23 cellular contexts compared by ENCODE assay signal in genomic region chr1:205328476-205328875, GRCh38. TPM values are rescaled to one million over a fixed set of nuclear protein-coding genes. Genes with fewer than 3 reads are reported as not detected.
DNase-seq lines count a peak whose midpoint lies in the region; ATAC-seq and TF ChIP-seq lines count a peak whose summit lies in the region.
"Had no signal": no experiment of that assay in that cellular context is flagged by ENCODE, and none has a peak within 500 bp of the region (broad histone marks: within the 10 kb centered on the region; RNA-seq: fewer than 3 reads in every experiment).

No MANE protein-coding gene starts in this region.

- peaks cover 41% of the 10 kb centered on the region for H3K4me1 ChIP-seq in psoas muscle

- peak; percentile 26 to 51 (median 38) for ATAC-seq in psoas muscle

- intact Hi-C loops in psoas muscle (cut with DNase I), result no loop called here

- H3K36me3 ChIP-seq in psoas muscle (ENCODE audit: insufficient read depth in 1 of 2, low read depth in 1 of 2), result no peaks in the 10 kb centered on the region
- H3K36me3 ChIP-seq: MG63 had no signal

- no peak overlapping the region for H3K4me3 ChIP-seq in psoas muscle
- H3K4me3 ChIP-seq: MG63, PC-9, SK-N-MC had no signal

- H3K27me3 ChIP-seq in psoas muscle (ENCODE audit: insufficient read depth in 3 of 3, low read length in 2 of 3), result no peaks in the 10 kb centered on the region
- H3K27me3 ChIP-seq: MG63 had no signal

- TF ChIP-seq CTCF in psoas muscle (IDR thresholded peaks at IDR 0.05), result no peak
- TF ChIP-seq CTCF in GM10266 (IDR thresholded peaks at IDR 0.05; ENCODE audit: control insufficient read depth, insufficient read depth, low read depth, missing control alignments), result no peak

- 23 to 33% (median 26%) methylated on average over 4 of the region's 4 CpGs for WGBS in psoas muscle, 3 donors

- peak overlapping the region; percentile 55 for H3K27ac ChIP-seq in psoas muscle
- H3K27ac ChIP-seq: PC-9, SK-N-MC had no signal

- DNase-seq in AG08396 (ENCODE audit: low spot score), result peak; percentile 42
- peak; percentile 41 for DNase-seq in astrocyte of the hippocampus (ENCODE audit: low read depth, low spot score)
- peak; percentile 85 for DNase-seq in kidney glomerular epithelial cell (lab: John Stamatoyannopoulos, UW)
- no peak for DNase-seq in psoas muscle
- no peak for DNase-seq in GM10266 (ENCODE audit: extremely low spot score)
- no peak for DNase-seq in NCI-H1417 treated with DMSO at 0.1 percent for 48 hours (lab: John Stamatoyannopoulos, UW)
- DNase-seq in AG20443 (ENCODE audit: low spot score), result no peak
- DNase-seq in AG08395 (ENCODE audit: low spot score), result no peak
- DNase-seq: 8988T, GF-D8, H7, Kasumi-1, MG63, NCI-H1436, NCI-H187 treated with DMSO at 0.1 percent for 48 hours, NCI-H2107, NCI-H510A treated with DMSO at 0.1 percent for 48 hours, NCI-H748 treated with DMSO at 0.1 percent for 48 hours, RPMI8226, SHP77 treated with DMSO at 0.1 percent for 48 hours had no signal

- no peaks in the 10 kb centered on the region for H3K9me3 ChIP-seq in psoas muscle
- H3K9me3 ChIP-seq: MG63 had no signal

RNA-seq across cellular contexts. Expression of gene NUAK2, which starts 6.9 kb away (rescaled TPM):
- total RNA-seq in psoas muscle, result 1 to 10 TPM in 3 of 4 donors, under 1 TPM in 1; 0.55 to 1.3 (median 1.2) TPM
- polyA plus RNA-seq in psoas muscle, result under 1 TPM; 0.20 to 0.48 (median 0.22) TPM

RNA-seq across cellular contexts. Expression of gene KLHDC8A, which starts 28.2 kb away (rescaled TPM):
- not detected for total RNA-seq in psoas muscle
- under 1 TPM; 0.01 to 0.24 (median 0.03) TPM for polyA plus RNA-seq in psoas muscle
- total RNA-seq: PC-9 had no signal
- polyA plus RNA-seq: CD14-positive monocyte had no signal

Comparison
In these comparisons a context has a peak if more than half of its experiments do, and no peak if none do; other contexts are left out.
1. DNase-seq: peak in AG08396 (single experiment), astrocyte of the hippocampus (single experiment) and kidney glomerular epithelial cell (single experiment); none in psoas muscle (0 of 2), GM10266 (single experiment), NCI-H1417 treated with DMSO at 0.1 percent for 48 hours (single experiment), AG20443 (single experiment) and AG08395 (single experiment).